12 cellular contexts compared by ENCODE assay signal in the genomic region with DNA sequence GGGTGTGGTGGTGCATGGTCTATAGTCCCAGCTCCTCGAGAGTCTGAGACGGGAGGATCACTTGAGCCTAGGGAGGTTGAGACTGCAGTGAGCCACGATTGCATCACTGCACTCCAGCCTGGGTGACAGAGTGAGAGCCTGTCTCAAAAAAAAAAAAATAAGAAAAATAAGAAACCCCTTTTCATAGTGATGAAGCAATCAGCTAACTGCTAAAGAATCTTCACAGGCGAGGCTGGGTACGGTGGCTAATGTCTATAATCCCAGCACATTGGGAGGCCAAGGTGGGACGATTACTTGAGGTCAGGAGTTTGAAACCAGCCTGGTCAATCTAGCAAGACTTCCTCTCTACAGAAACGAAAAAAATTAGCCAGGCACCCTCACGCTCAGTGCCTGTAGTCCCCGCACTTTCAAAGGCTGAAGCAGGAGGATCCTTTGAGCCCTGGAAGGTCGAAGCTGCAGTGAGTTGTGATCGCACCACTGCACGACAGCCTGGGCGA. TPM values are rescaled to one million over a fixed set of nuclear protein-coding genes. Genes with fewer than 3 reads are reported as not detected.
DNase-seq lines count a peak whose midpoint lies in the region; ATAC-seq lines count a peak whose summit lies in the region.
"Had no signal": no experiment of that assay in that cellular context is flagged by ENCODE, and none has a peak within 500 bp of the region (broad histone marks: within the 10 kb centered on the region; RNA-seq: fewer than 3 reads in every experiment).

No MANE protein-coding gene starts in this region.

- peak overlapping the region; percentile 70 to 94 (median 91) for H3K4me3 Mint-ChIP-seq in naive thymus-derived CD8-positive, alpha-beta T cell
- H3K4me3 Mint-ChIP-seq: nephron had no signal

- POLR2A ChIA-PET in naive thymus-derived CD8-positive, alpha-beta T cell (lab: Charles Lee), result interaction anchor here (0.5 to 11.9 kb wide), 21 partner anchors 15 to 376 kb away, joined by 3 to 153 read pairs (median 4); a partner anchor contains a TSS

- H3K27ac Mint-ChIP-seq in naive thymus-derived CD8-positive, alpha-beta T cell, result peak overlapping the region; percentile 67 to 100 (median 95)
- H3K27ac Mint-ChIP-seq: nephron had no signal

- peaks cover 23 to 69% (median 66%) of the 10 kb centered on the region in 4 donors for H3K4me1 Mint-ChIP-seq in naive thymus-derived CD8-positive, alpha-beta T cell

- intact Hi-C loops in posterior vena cava (cut with DNase I), result loop anchor here in 1 of 2 donors (10.0 kb wide), 1 partner anchor 362 kb away; no protein-coding TSS in a partner anchor

- no peaks in the 10 kb centered on the region for H3K9me3 Mint-ChIP-seq in naive thymus-derived CD8-positive, alpha-beta T cell
- H3K9me3 Mint-ChIP-seq: nephron had no signal

- no peaks in the 10 kb centered on the region for H3K27me3 Mint-ChIP-seq in naive thymus-derived CD8-positive, alpha-beta T cell

- peak; percentile 39 to 40 for ATAC-seq in naive thymus-derived CD8-positive, alpha-beta T cell
- ATAC-seq: Panc1 had no signal

- DNase-seq in stimulated activated CD4-positive, alpha-beta T cell treated with anti-CD3 and anti-CD28 coated beads, Interleukin-1b, Interleukin-23, amount 100 ng/mL, for 48 hours, result peak; percentile 49
- DNase-seq in stimulated activated CD4-positive, alpha-beta T cell treated with anti-CD3 and anti-CD28 coated beads, Interleukin-12 subunit alpha, Interleukin-12 subunit beta, amount 100 ng/mL, for 4 hours, result no peak
- peak; percentile 52 to 56 for DNase-seq in activated T-cell treated with anti-CD3 and anti-CD28 coated beads, Interleukin-2, amount 50 U/mL, for 48 hours
- peak in 3 of 10 donors; percentile 13 to 29 (median 22) for DNase-seq in naive thymus-derived CD8-positive, alpha-beta T cell
- DNase-seq in iPS-NIHi7 (ENCODE audit: extremely low spot score), result no peak
- no peak for DNase-seq in iPS-NIHi11 (ENCODE audit: low spot score)
- no peak for DNase-seq in SK-N-DZ (ENCODE audit: low spot score)
- DNase-seq in posterior vena cava (ENCODE audit: low spot score), result no peak
- DNase-seq: NCI-H2029 treated with DMSO at 0.1 percent for 48 hours had no signal

- peaks cover 6 to 16% (median 16%) of the 10 kb centered on the region in 3 donors for H3K36me3 Mint-ChIP-seq in naive thymus-derived CD8-positive, alpha-beta T cell

RNA-seq across cellular contexts. Expression of a gene that starts 0.8 kb away (rescaled TPM):
- total RNA-seq in naive thymus-derived CD8-positive, alpha-beta T cell, result 10 to 100 TPM; 44.7 to 51.1 TPM
- polyA plus RNA-seq in naive thymus-derived CD8-positive, alpha-beta T cell, result 10 to 100 TPM in 2 of 3 donors, 1 to 10 TPM in 1; 9.6 to 12.3 (median 10.9) TPM
- not detected in 2 replicates for polyA plus RNA-seq in SK-N-DZ (2014; cell fraction: cytosol; rRNA removed)
- 0.13 TPM in 1 of 2 replicates, not detected in the other for polyA plus RNA-seq in SK-N-DZ (2014; cell fraction: nucleus; rRNA removed)
- 1 to 10 TPM; 1.4 to 1.6 TPM for total RNA-seq in posterior vena cava
- polyA plus RNA-seq: hepatocyte had no signal

RNA-seq across cellular contexts. Expression of a gene that starts 23.9 kb away (rescaled TPM):
- not detected for total RNA-seq in naive thymus-derived CD8-positive, alpha-beta T cell
- under 1 TPM; 0.06 to 0.33 (median 0.13) TPM for polyA plus RNA-seq in naive thymus-derived CD8-positive, alpha-beta T cell
- 0.12 TPM in 1 of 2 replicates, not detected in the other for polyA plus RNA-seq in SK-N-DZ (2014; cell fraction: cytosol; rRNA removed)
- not detected in 2 replicates for polyA plus RNA-seq in SK-N-DZ (2014; cell fraction: nucleus; rRNA removed)
- not detected for total RNA-seq in posterior vena cava
- total RNA-seq: hepatocyte had no signal
- polyA plus RNA-seq: hepatocyte had no signal

RNA-seq across cellular contexts. Expression of a gene that starts 41.7 kb away (rescaled TPM):
- 1 to 10 TPM; 6.8 TPM for total RNA-seq in naive thymus-derived CD8-positive, alpha-beta T cell
- 1 to 10 TPM; 1.7 to 2.5 (median 1.9) TPM for polyA plus RNA-seq in naive thymus-derived CD8-positive, alpha-beta T cell
- 6.4 and 8.2 TPM in 2 replicates for polyA plus RNA-seq in SK-N-DZ (2014; cell fraction: cytosol; rRNA removed)
- polyA plus RNA-seq in SK-N-DZ (2014; cell fraction: nucleus; rRNA removed), result 2.7 and 3.4 TPM in 2 replicates
- total RNA-seq in posterior vena cava, result 1 to 10 TPM; 3.4 to 3.6 TPM

RNA-seq across cellular contexts. Expression of a gene that starts 50.4 kb away (rescaled TPM):
- 100 to 1,000 TPM; 140 to 150 TPM for total RNA-seq in naive thymus-derived CD8-positive, alpha-beta T cell
- polyA plus RNA-seq in naive thymus-derived CD8-positive, alpha-beta T cell, result 10 to 100 TPM; 50.3 to 65.7 (median 52.0) TPM
- 39.0 and 43.0 TPM in 2 replicates for polyA plus RNA-seq in SK-N-DZ (2014; cell fraction: cytosol; rRNA removed)
- polyA plus RNA-seq in SK-N-DZ (2014; cell fraction: nucleus; rRNA removed), result 14.8 and 36.4 TPM in 2 replicates
- 100 to 1,000 TPM; 101 to 105 TPM for total RNA-seq in posterior vena cava

Comparison
In these comparisons a context has a peak if more than half of its experiments do, and no peak if none do; other contexts are left out.
1. DNase-seq: peak in stimulated activated CD4-positive, alpha-beta T cell treated with anti-CD3 and anti-CD28 coated beads, Interleukin-1b, Interleukin-23, amount 100 ng/mL, for 48 hours (single experiment) and activated T-cell treated with anti-CD3 and anti-CD28 coated beads, Interleukin-2, amount 50 U/mL, for 48 hours (2 of 2); none in stimulated activated CD4-positive, alpha-beta T cell treated with anti-CD3 and anti-CD28 coated beads, Interleukin-12 subunit alpha, Interleukin-12 subunit beta, amount 100 ng/mL, for 4 hours (single experiment), iPS-NIHi7 (single experiment), iPS-NIHi11 (single experiment), SK-N-DZ (single experiment) and posterior vena cava (single experiment).
2. RNA of a gene that starts 0.8 kb away (total RNA-seq): 44.7 to 51.1 TPM in naive thymus-derived CD8-positive, alpha-beta T cell; 1.4 to 1.6 TPM in posterior vena cava; every median in the first group is over 10 times any median in the second.